1 cellular context compared by ENCODE assay signal in genomic region chr10:119384127-119384526, GRCh38.
TF ChIP-seq lines count a peak whose summit lies in the region.

No MANE protein-coding gene starts in this region.

TF ChIP-seq in IMR-90, 13 proteins besides CTCF, POLR2A, EP300 and RAD21:
- no peak for TF ChIP-seq MAZ (IDR thresholded peaks at IDR 0.05; ENCODE audit: borderline replicate concordance, low read depth, low read length)
- no peak for TF ChIP-seq MAFK (IDR thresholded peaks at IDR 0.05; ENCODE audit: low read depth, low read length)
- no peak for TF ChIP-seq USF2 (IDR thresholded peaks at IDR 0.05; ENCODE audit: low read depth, low read length)
- no peak for TF ChIP-seq ELK1 (IDR thresholded peaks at IDR 0.05; ENCODE audit: borderline replicate concordance, low read depth, low read length)
- no peak for TF ChIP-seq NFE2L2 (IDR thresholded peaks at IDR 0.05; ENCODE audit: low read depth, low read length)
- no peak for TF ChIP-seq BHLHE40 (IDR thresholded peaks at IDR 0.05; ENCODE audit: low read depth, low read length)
- no peak for TF ChIP-seq CHD1 (IDR thresholded peaks at IDR 0.05; ENCODE audit: low read depth, low read length)
